In the genomic region with DNA sequence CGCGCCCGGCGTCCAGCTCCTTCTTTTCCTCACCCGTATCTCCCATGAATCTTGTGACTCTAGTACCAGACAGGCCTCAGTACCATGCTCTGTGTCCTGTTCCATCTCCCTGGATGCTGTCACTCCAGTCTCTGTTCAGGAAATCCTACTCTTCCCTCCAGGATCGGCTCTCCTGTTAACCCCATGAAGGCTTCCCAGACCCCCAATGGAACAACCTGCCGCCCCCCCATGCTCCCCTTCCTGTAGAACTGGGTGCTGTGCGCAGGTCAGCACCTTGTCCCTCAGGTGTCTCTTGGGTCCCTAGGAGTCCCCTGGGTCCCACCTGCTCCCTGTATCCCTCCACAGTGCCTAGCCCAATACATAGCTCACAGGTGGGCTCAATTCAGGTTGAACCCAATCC, we compare ENCODE assay signal across 2 cellular contexts.
TF ChIP-seq lines count a peak whose summit lies in the region.

No MANE protein-coding gene starts in this region.

TF ChIP-seq in GM23338, 12 proteins besides CTCF, POLR2A, EP300 and RAD21 (continued from another document):
- TF ChIP-seq ZNF462 (CRISPR knock-in tag; IDR thresholded peaks at IDR 0.05) (no peak), REST (IDR thresholded peaks at IDR 0.05; ENCODE audit: unreplicated experiment) (no peak)

TF ChIP-seq in WTC11, 78 proteins besides CTCF, POLR2A, EP300 and RAD21 (continued from another document):
- TF ChIP-seq ZNF532 (CRISPR knock-in tag; IDR thresholded peaks at IDR 0.05; ENCODE audit: borderline replicate concordance) (no peak), FOXP4 (CRISPR knock-in tag; IDR thresholded peaks at IDR 0.05) (no peak), CBFB (CRISPR knock-in tag; IDR thresholded peaks at IDR 0.05; ENCODE audit: low read depth) (no peak)
TF ChIP-seq in WTC11: peak in this region for 0.
